9 cellular contexts compared by ENCODE assay signal in the genomic region with DNA sequence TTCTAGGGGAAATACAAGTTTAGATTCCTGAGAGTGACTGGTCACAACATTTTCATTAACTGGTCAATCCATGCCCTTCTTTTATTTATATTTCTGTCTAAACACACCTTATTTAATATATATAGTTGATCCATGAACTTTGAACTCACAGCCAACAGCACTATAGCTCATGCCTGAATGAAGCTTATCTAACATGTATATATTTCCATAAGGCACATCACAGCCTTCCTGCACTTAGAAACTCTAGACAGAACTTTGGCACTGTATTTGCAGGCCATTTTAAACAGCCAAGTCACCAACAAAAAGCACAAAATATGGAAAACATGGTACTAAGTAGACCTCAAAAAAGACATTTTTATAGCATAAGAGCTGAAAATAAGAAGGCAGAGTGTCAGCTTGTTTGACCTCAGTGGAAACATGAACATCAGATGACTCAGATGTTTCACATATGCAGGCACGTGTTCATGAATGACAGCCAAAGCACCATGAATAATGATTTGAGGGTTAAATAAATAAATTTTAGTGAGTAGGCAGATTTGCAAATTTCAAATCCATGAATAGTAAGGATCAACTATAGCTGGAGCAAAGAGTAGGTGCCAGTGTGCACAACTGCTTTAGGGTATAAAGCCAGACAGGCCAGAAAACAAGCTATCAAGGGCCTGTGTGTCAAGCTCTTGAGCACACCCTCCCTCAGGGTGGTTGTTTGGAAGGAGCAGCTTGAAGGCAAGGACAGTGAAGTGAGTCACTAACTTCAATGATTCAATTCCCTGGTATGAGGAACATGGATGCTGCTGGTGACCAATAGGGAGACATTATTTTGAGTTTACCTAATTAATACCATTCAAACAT.
DNase-seq lines count a peak whose midpoint lies in the region; ATAC-seq and TF ChIP-seq lines count a peak whose summit lies in the region.
"Had no signal": no experiment of that assay in that cellular context is flagged by ENCODE, and none has a peak within 500 bp of the region (broad histone marks: within the 10 kb centered on the region; RNA-seq: fewer than 3 reads in every experiment).

No MANE protein-coding gene starts in this region.

- H3K4me3 ChIP-seq in left lung (no peak overlapping the region), prostate gland (no peak overlapping the region)

- H3K9me3 ChIP-seq in left lung: no peaks in the 10 kb centered on the region
- H3K9me3 ChIP-seq in prostate gland: no peaks in the 10 kb centered on the region

- intact Hi-C loops in left lung (cut with DNase I): no loop called here
- intact Hi-C loops in prostate gland (cut with DNase I): no loop called here

- WGBS in prostate gland: 30% methylated on average over 1 of the region's 1 CpG

- TF ChIP-seq CTCF in left lung (IDR thresholded peaks at IDR 0.05) (no peak), prostate gland (IDR thresholded peaks at IDR 0.05) (no peak)

- H3K4me1 ChIP-seq in left lung: peaks cover 0 to 5% of the 10 kb centered on the region in 2 donors
- H3K4me1 ChIP-seq in prostate gland (replicated peaks): no peaks in the 10 kb centered on the region

- H3K27ac ChIP-seq in left lung: no peak overlapping the region
- H3K27ac ChIP-seq in prostate gland: no peak overlapping the region

- H3K36me3 ChIP-seq in left lung (no peaks in the 10 kb centered on the region), prostate gland (no peaks in the 10 kb centered on the region)

- H3K27me3 ChIP-seq in left lung: no peaks in the 10 kb centered on the region
- no peaks in the 10 kb centered on the region for H3K27me3 ChIP-seq in prostate gland (replicated peaks; ENCODE audit: insufficient read depth)

- TF ChIP-seq POLR2A in prostate gland (IDR thresholded peaks at IDR 0.05): no peak

- peak; percentile 44 for ATAC-seq in HG02884 (IDR thresholded peaks at IDR 0.05; ENCODE audit: unreplicated experiment)
- ATAC-seq in left lung: peak; percentile 99
- ATAC-seq in GM21737 (IDR thresholded peaks at IDR 0.05; ENCODE audit: unreplicated experiment): no peak

- DNase-seq in AG08396 (ENCODE audit: low spot score): peak; percentile 80
- peak; percentile 95 for DNase-seq in amniotic stem cell (lab: John Stamatoyannopoulos, UW)
- DNase-seq in left lung: peak in 1 of 2 donors; percentile 35
- no peak for DNase-seq in NCI-H2196 treated with DMSO at 0.1 percent for 48 hours (lab: John Stamatoyannopoulos, UW; ENCODE audit: unreplicated experiment)
- DNase-seq in NCI-H69 (lab: John Stamatoyannopoulos, UW): no peak
- DNase-seq in prostate gland (ENCODE audit: low spot score): no peak
- DNase-seq: KG1 had no signal

Comparison
In these comparisons a context has a peak if more than half of its experiments do, and no peak if none do; other contexts are left out.
1. DNase-seq: peak in AG08396 (single experiment) and amniotic stem cell (single experiment); none in NCI-H2196 treated with DMSO at 0.1 percent for 48 hours (single experiment), NCI-H69 (single experiment) and prostate gland (single experiment).